Comparison of ENCODE assay signal across 8 cellular contexts in genomic region chr12:81077686-81078441, GRCh38. TPM values are rescaled to one million over a fixed set of nuclear protein-coding genes. Genes with fewer than 3 reads are reported as not detected.
DNase-seq lines count a peak whose midpoint lies in the region; ATAC-seq and TF ChIP-seq lines count a peak whose summit lies in the region.

A gene with protein sequence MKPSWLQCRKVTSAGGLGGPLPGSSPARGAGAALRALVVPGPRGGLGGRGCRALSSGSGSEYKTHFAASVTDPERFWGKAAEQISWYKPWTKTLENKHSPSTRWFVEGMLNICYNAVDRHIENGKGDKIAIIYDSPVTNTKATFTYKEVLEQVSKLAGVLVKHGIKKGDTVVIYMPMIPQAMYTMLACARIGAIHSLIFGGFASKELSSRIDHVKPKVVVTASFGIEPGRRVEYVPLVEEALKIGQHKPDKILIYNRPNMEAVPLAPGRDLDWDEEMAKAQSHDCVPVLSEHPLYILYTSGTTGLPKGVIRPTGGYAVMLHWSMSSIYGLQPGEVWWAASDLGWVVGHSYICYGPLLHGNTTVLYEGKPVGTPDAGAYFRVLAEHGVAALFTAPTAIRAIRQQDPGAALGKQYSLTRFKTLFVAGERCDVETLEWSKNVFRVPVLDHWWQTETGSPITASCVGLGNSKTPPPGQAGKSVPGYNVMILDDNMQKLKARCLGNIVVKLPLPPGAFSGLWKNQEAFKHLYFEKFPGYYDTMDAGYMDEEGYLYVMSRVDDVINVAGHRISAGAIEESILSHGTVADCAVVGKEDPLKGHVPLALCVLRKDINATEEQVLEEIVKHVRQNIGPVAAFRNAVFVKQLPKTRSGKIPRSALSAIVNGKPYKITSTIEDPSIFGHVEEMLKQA (plus strand): TSS chr12:81078079. CDS start chr12:81078121, 42 bp downstream.

- no peaks in the 10 kb centered on the region for H3K9me3 ChIP-seq in iPS-18c (ENCODE audit: control insufficient read depth, insufficient read depth, low read length)

- ATAC-seq in GM21786 (IDR thresholded peaks at IDR 0.05; ENCODE audit: unreplicated experiment) = no peak

- no peaks in the 10 kb centered on the region for H3K36me3 ChIP-seq in H7 (replicated peaks; ENCODE audit: control insufficient read depth, insufficient read depth, low read length)
- no peaks in the 10 kb centered on the region for H3K36me3 ChIP-seq in brain microvascular endothelial cell (replicated peaks)

- H3K27me3 ChIP-seq in H7 (ENCODE audit: control insufficient read depth, insufficient read depth, low read length) (no peaks in the 10 kb centered on the region), brain microvascular endothelial cell (replicated peaks) (no peaks in the 10 kb centered on the region)

- DNase-seq in H7 (peak; percentile 81), brain microvascular endothelial cell (peak; percentile 12), skeletal muscle cell (ENCODE audit: low read depth) (no peak), superior temporal gyrus (ENCODE audit: extremely low spot score) (no peak)
- DNase-seq in stimulated activated CD4-positive, alpha-beta T cell treated with anti-CD3 and anti-CD28 coated beads, Interleukin-12 subunit alpha, Interleukin-12 subunit beta, amount 100 ng/mL, for 4 hours = no peak
- DNase-seq in activated naive CD4-positive, alpha-beta T cell (lab: John Stamatoyannopoulos, UW) = no peak

- in situ Hi-C loops in brain microvascular endothelial cell (cut with HindIII; ENCODE audit: low pct_ligation_motif_present, low sequenced_read_pairs) = no loop called here

- peak within 1 kb of the TSS; percentile 79 for H3K4me3 ChIP-seq in H7 (ENCODE audit: insufficient read depth, low read depth, low read length)
- peak within 1 kb of the TSS; percentile 71 for H3K4me3 ChIP-seq in brain microvascular endothelial cell (ENCODE audit: low read depth, low read length)
- H3K4me3 ChIP-seq in iPS-18c (ENCODE audit: insufficient read depth, low read depth, low read length) = peak within 1 kb of the TSS; percentile 78
- H3K4me3 ChIP-seq in skeletal muscle cell (ENCODE audit: low read depth, low read length) = peak within 1 kb of the TSS; percentile 51

- TF ChIP-seq CTCF in brain microvascular endothelial cell (IDR thresholded peaks at IDR 0.05; ENCODE audit: low read depth, low read length, missing control alignments) = no peak

- no peak within 1 kb of the TSS for H3K27ac ChIP-seq in brain microvascular endothelial cell

RNA-seq across cellular contexts. Expression of the gene that starts here (rescaled TPM):
- total RNA-seq in H7 (2014; rRNA removed; shearing (Covaris generic)) = 15.3 and 18.3 TPM in 2 replicates

Comparison
In these comparisons a context has a peak if more than half of its experiments do, and no peak if none do; other contexts are left out.
1. DNase-seq: peak in H7 (single experiment) and brain microvascular endothelial cell (single experiment); none in skeletal muscle cell (single experiment), superior temporal gyrus (single experiment), stimulated activated CD4-positive, alpha-beta T cell treated with anti-CD3 and anti-CD28 coated beads, Interleukin-12 subunit alpha, Interleukin-12 subunit beta, amount 100 ng/mL, for 4 hours (single experiment) and activated naive CD4-positive, alpha-beta T cell (0 of 4).
2. Peak in every context shown above with its lines, with median percentiles within 50 percentile points of each other: H3K4me3 ChIP-seq.